In the genomic region with DNA sequence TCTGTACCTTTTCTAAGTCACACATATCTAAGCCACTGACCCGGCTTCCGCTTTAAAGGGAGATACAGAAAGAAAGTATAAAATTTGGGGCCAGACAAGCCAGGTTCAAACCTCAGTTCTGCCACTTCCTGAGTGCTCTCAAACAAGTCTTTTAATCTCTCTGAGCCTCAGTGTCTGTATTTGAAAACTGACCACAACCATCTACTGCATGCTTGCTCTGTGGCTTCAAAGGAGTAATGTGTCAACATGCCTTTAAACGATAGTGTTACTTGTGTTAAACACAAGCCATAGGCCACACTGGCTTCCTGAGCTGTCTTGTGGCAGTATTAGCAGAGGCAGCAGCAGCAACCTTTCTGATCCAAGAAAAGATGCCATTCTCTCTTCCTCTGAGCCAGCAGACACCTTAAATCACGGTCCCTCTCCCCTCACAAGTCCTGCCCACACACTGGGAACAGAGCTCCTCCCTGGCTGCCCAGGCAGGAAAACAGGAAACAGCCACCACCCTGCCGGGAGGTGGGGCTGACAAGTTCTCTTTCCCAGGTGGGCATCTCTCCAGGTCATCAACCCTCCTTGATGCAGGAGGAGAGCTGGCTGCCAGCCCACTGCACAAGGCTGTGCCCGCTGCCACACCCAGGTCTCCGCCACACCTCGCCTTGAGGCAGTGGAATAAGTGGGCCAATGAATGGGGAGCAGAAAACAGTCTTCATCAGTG, we compare ENCODE assay signal across 8 cellular contexts. TPM values are rescaled to one million over a fixed set of nuclear protein-coding genes. Genes with fewer than 3 reads are reported as not detected.
A peak's percentile ranks its signal among the peaks of the same experiment; 100 is the strongest.
DNase-seq lines count a peak whose midpoint lies in the region; ATAC-seq and TF ChIP-seq lines count a peak whose summit lies in the region.

No MANE protein-coding gene starts in this region.

- H3K4me1 ChIP-seq in mesodermal cell (ENCODE audit: control insufficient read depth, insufficient read depth, low read length, poor library complexity, severe bottlenecking), result peaks cover 22% of the 10 kb centered on the region

- DNase-seq in GM03348 (ENCODE audit: low spot score), result peak; percentile 47
- peak; percentile 48 for DNase-seq in NCI-H2171 (lab: John Stamatoyannopoulos, UW)
- peak; percentile 78 for DNase-seq in astrocyte of the spinal cord (ENCODE audit: low read depth, low spot score)
- no peak for DNase-seq in ACHN

- peak overlapping the region; percentile 65 for H3K27ac ChIP-seq in mesodermal cell (ENCODE audit: low read depth, low read length, severe bottlenecking)

- no peaks in the 10 kb centered on the region for H3K36me3 ChIP-seq in mesodermal cell (ENCODE audit: control insufficient read depth, insufficient read depth, low read length)

- in situ Hi-C loops in astrocyte of the spinal cord (cut with HindIII; ENCODE audit: low sequenced_read_pairs) (no loop called here), ACHN (cut with HindIII; ENCODE audit: low pct_ligation_motif_present, low pct_unique_long_range_greater_than_20kb, low sequenced_read_pairs) (no loop called here)

- ATAC-seq in HG02970 (IDR thresholded peaks at IDR 0.05; ENCODE audit: low FRiP score, unreplicated experiment) (no peak), GM18861 (IDR thresholded peaks at IDR 0.05; ENCODE audit: unreplicated experiment) (no peak), GM21360 (IDR thresholded peaks at IDR 0.05; ENCODE audit: unreplicated experiment) (no peak)

- no peaks in the 10 kb centered on the region for H3K9me3 ChIP-seq in mesodermal cell (ENCODE audit: control insufficient read depth, low read length)

- 45 to 73% methylated on average over 4 to 7 of the region's 8 CpGs for WGBS in mesodermal cell (ENCODE audit: insufficient coverage in 2 of 2), 2 experiments

- no peak overlapping the region for H3K4me3 ChIP-seq in astrocyte of the spinal cord (ENCODE audit: low read depth, low read length)
- H3K4me3 ChIP-seq in mesodermal cell (ENCODE audit: extremely low read depth, insufficient read depth, low read length, poor library complexity, severe bottlenecking), result no peak overlapping the region

- no peak for TF ChIP-seq CTCF in astrocyte of the spinal cord (IDR thresholded peaks at IDR 0.05; ENCODE audit: low read depth, low read length)

RNA-seq across cellular contexts. Expression of a gene that starts 10.7 kb away (rescaled TPM):
- polyA plus RNA-seq in mesodermal cell (2013, experiment 1 of 2), result 39.1 TPM
- 33.8 TPM for polyA plus RNA-seq in mesodermal cell (2013, experiment 2 of 2)

RNA-seq across cellular contexts. Expression of a gene that starts 44.0 kb away (rescaled TPM):
- not detected for polyA plus RNA-seq in mesodermal cell (2013, experiment 1 of 2)
- polyA plus RNA-seq in mesodermal cell (2013, experiment 2 of 2), result not detected
